Comparison of ENCODE assay signal across 9 cellular contexts in the genomic region with DNA sequence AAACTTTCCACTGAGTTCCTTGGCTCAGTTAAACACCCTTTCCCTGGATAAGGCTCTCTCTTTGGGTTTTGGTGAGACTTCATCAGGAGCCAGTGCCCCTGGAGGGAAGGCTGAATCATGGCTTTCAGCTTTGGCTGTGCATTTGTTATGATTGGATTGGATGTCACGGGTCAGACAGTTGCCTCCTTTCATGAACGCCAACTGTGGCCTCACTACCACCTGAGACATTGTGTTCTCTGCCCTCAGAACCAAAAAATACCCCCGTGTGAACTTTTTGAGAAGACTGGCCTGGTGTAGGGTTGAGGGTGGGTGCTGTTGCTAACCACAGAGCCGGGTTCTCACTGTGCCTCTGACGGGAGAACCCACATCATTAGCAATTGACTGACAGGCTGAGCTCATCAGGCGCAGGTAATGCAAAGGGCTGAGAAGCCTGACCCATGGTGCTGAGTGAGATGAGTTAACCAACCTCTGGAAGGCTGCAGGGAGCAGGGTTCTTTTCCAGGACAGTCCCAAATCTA.
DNase-seq lines count a peak whose midpoint lies in the region; ATAC-seq and TF ChIP-seq lines count a peak whose summit lies in the region.
"Had no signal": no experiment of that assay in that cellular context is flagged by ENCODE, and none has a peak within 500 bp of the region (broad histone marks: within the 10 kb centered on the region; RNA-seq: fewer than 3 reads in every experiment).

No MANE protein-coding gene starts in this region.

- no peak overlapping the region for H3K4me3 ChIP-seq in ascending aorta
- H3K4me3 ChIP-seq in naive thymus-derived CD4-positive, alpha-beta T cell (ENCODE audit: low read length), result no peak overlapping the region
- H3K4me3 ChIP-seq in trophoblast cell (ENCODE audit: low read depth, low read length), result no peak overlapping the region

- POLR2A ChIA-PET in naive thymus-derived CD4-positive, alpha-beta T cell (lab: Charles Lee), result no interaction called here

- no peak overlapping the region for H3K18ac ChIP-seq in trophoblast cell (ENCODE audit: low read length)

- ATAC-seq in GM18870 (IDR thresholded peaks at IDR 0.05; ENCODE audit: unreplicated experiment) (peak; percentile 46), HG03175 (IDR thresholded peaks at IDR 0.05; ENCODE audit: unreplicated experiment) (peak; percentile 48), GM21737 (IDR thresholded peaks at IDR 0.05; ENCODE audit: unreplicated experiment) (no peak)
- ATAC-seq in naive thymus-derived CD4-positive, alpha-beta T cell, result peak; percentile 22

- H3K79me2 ChIP-seq in trophoblast cell (ENCODE audit: control insufficient read depth, insufficient read depth, low read length, poor library complexity), result no peaks in the 10 kb centered on the region

- peaks cover 0 to 11% (median 0%) of the 10 kb centered on the region in 7 donors for H3K4me1 Mint-ChIP-seq in naive thymus-derived CD4-positive, alpha-beta T cell
- H3K4me1 Mint-ChIP-seq in activated T-helper 2 cell treated with anti-CD3 and anti-CD28 coated beads, Interferon-gamma antibody, Interleukin-2, Interleukin-4, amounts not matched to agents 10 μg/mL and 5 μg/mL and 100 μg/mL, durations not matched to agents 14 hours and 24 hours and 36 hours (ENCODE audit: low read depth), result peaks cover 2% of the 10 kb centered on the region

- H4K8ac ChIP-seq in trophoblast cell (ENCODE audit: low read depth, low read length), result no peak overlapping the region

- no peaks in the 10 kb centered on the region for H3K9me3 ChIP-seq in ascending aorta
- no peaks in the 10 kb centered on the region for H3K9me3 ChIP-seq in naive thymus-derived CD4-positive, alpha-beta T cell (ENCODE audit: control insufficient read depth in 2 of 3, low read length in 3 of 3)
- H3K9me3 ChIP-seq in trophoblast cell (ENCODE audit: insufficient read depth, low read depth, low read length), result no peaks in the 10 kb centered on the region

- no peak overlapping the region for H3K4me2 ChIP-seq in trophoblast cell (ENCODE audit: low read length)

- no peak for TF ChIP-seq CTCF in ascending aorta (IDR thresholded peaks at IDR 0.05)

- H3K4me1 ChIP-seq in ascending aorta (peaks cover 4 to 11% of the 10 kb centered on the region in 2 donors), trophoblast cell (ENCODE audit: control insufficient read depth in 1 of 2, insufficient read depth in 2 of 2, low read length in 2 of 2) (peaks cover 2 to 8% of the 10 kb centered on the region in 2 experiments)
- peaks cover 0 to 1% of the 10 kb centered on the region in 2 donors for H3K4me1 ChIP-seq in naive thymus-derived CD4-positive, alpha-beta T cell (ENCODE audit: control insufficient read depth in 2 of 2, insufficient read depth in 2 of 2, low read length in 2 of 2)

- H2BK120ac ChIP-seq in trophoblast cell (ENCODE audit: insufficient read depth, low read length, poor library complexity), result no peak overlapping the region

- no peaks in the 10 kb centered on the region for H3K79me1 ChIP-seq in trophoblast cell (ENCODE audit: low read length)

- no peak overlapping the region for H3K23ac ChIP-seq in trophoblast cell (ENCODE audit: low read length)

- CTCF ChIA-PET in naive thymus-derived CD4-positive, alpha-beta T cell (lab: Charles Lee), result no interaction called here

- H4K91ac ChIP-seq in trophoblast cell (ENCODE audit: low read depth, low read length), result no peak overlapping the region

- DNase-seq in ascending aorta (ENCODE audit: low spot score in 2 of 2) (peak; percentile 48 to 82), posterior cingulate gyrus (no peak), trophoblast cell (no peak)
- DNase-seq in naive thymus-derived CD4-positive, alpha-beta T cell, result no peak
- DNase-seq in activated T-helper 2 cell treated with anti-CD3 and anti-CD28 coated beads, Interferon-gamma antibody, Interleukin-2, Interleukin-4, amounts not matched to agents 10 μg/mL and 5 μg/mL and 100 μg/mL, durations not matched to agents 14 hours and 24 hours and 36 hours (ENCODE audit: low spot score), result no peak

- H3K4me3 Mint-ChIP-seq in naive thymus-derived CD4-positive, alpha-beta T cell, result no peak overlapping the region
- no peak overlapping the region for H3K4me3 Mint-ChIP-seq in activated T-helper 2 cell treated with anti-CD3 and anti-CD28 coated beads, Interferon-gamma antibody, Interleukin-2, Interleukin-4, amounts not matched to agents 10 μg/mL and 5 μg/mL and 100 μg/mL, durations not matched to agents 14 hours and 24 hours and 36 hours (ENCODE audit: low read depth)
- H3K4me3 Mint-ChIP-seq: dendritic cell treated with granulocyte-macrophage colony-stimulating factor and Interleukin-4, amounts not matched to agents 40 ng/mL and 50 ng/mL, for 4 days had no signal

- intact Hi-C loops in ascending aorta (cut with DNase I) (loop anchor here (10.0 kb wide), 1 partner anchor 50 kb away; no protein-coding TSS in a partner anchor), posterior cingulate gyrus (cut with DNase I) (no loop called here)
- intact Hi-C loops in naive thymus-derived CD4-positive, alpha-beta T cell (cut with micrococcal nuclease), result no loop called here
- intact Hi-C loops in activated T-helper 2 cell treated with anti-CD3 and anti-CD28 coated beads, Interferon-gamma antibody, Interleukin-2, Interleukin-4, amounts not matched to agents 10 μg/mL and 5 μg/mL and 100 μg/mL, durations not matched to agents 14 hours and 24 hours and 36 hours (cut with micrococcal nuclease), result no loop called here

- no peak overlapping the region for H2AFZ ChIP-seq in trophoblast cell (ENCODE audit: insufficient read depth, low read length, poor library complexity)

- H3K27ac ChIP-seq in ascending aorta, result peak overlapping the region; percentile 73 to 90
- no peak overlapping the region for H3K27ac ChIP-seq in naive thymus-derived CD4-positive, alpha-beta T cell (ENCODE audit: low read depth, low read length)
- no peak overlapping the region for H3K27ac ChIP-seq in trophoblast cell (ENCODE audit: low read depth, low read length)

- H3K36me3 ChIP-seq in ascending aorta (no peaks in the 10 kb centered on the region), trophoblast cell (ENCODE audit: control insufficient read depth in 1 of 2, insufficient read depth in 2 of 2, low read length in 2 of 2) (no peaks in the 10 kb centered on the region)
- no peaks in the 10 kb centered on the region for H3K36me3 ChIP-seq in naive thymus-derived CD4-positive, alpha-beta T cell (ENCODE audit: control insufficient read depth in 2 of 3, insufficient read depth in 3 of 3, low read length in 3 of 3)

- H2AK5ac ChIP-seq in trophoblast cell (ENCODE audit: low read length), result no peak overlapping the region

- H3K27me3 Mint-ChIP-seq in naive thymus-derived CD4-positive, alpha-beta T cell, result peaks cover 0 to 10% (median 5%) of the 10 kb centered on the region in 5 donors
- peaks cover 23% of the 10 kb centered on the region for H3K27me3 Mint-ChIP-seq in activated T-helper 2 cell treated with anti-CD3 and anti-CD28 coated beads, Interferon-gamma antibody, Interleukin-2, Interleukin-4, amounts not matched to agents 10 μg/mL and 5 μg/mL and 100 μg/mL, durations not matched to agents 14 hours and 24 hours and 36 hours (ENCODE audit: low read depth)
- H3K27me3 Mint-ChIP-seq: dendritic cell treated with granulocyte-macrophage colony-stimulating factor and Interleukin-4, amounts not matched to agents 40 ng/mL and 50 ng/mL, for 4 days had no signal

- no CpG with 5 or more reads among the region's 6 CpGs for WGBS in trophoblast cell (ENCODE audit: extremely low coverage, insufficient coverage, insufficient read length)

- H3K27ac Mint-ChIP-seq in naive thymus-derived CD4-positive, alpha-beta T cell, result no peak overlapping the region
- no peak overlapping the region for H3K27ac Mint-ChIP-seq in activated T-helper 2 cell treated with anti-CD3 and anti-CD28 coated beads, Interferon-gamma antibody, Interleukin-2, Interleukin-4, amounts not matched to agents 10 μg/mL and 5 μg/mL and 100 μg/mL, durations not matched to agents 14 hours and 24 hours and 36 hours
- H3K27ac Mint-ChIP-seq: dendritic cell treated with granulocyte-macrophage colony-stimulating factor and Interleukin-4, amounts not matched to agents 40 ng/mL and 50 ng/mL, for 4 days had no signal

- no peak overlapping the region for H2BK12ac ChIP-seq in trophoblast cell (ENCODE audit: low read length)

- H3K9ac ChIP-seq in trophoblast cell (ENCODE audit: low read length), result no peak overlapping the region

- peaks cover 0 to 10% (median 0%) of the 10 kb centered on the region in 5 donors for H3K36me3 Mint-ChIP-seq in naive thymus-derived CD4-positive, alpha-beta T cell
- H3K36me3 Mint-ChIP-seq in activated T-helper 2 cell treated with anti-CD3 and anti-CD28 coated beads, Interferon-gamma antibody, Interleukin-2, Interleukin-4, amounts not matched to agents 10 μg/mL and 5 μg/mL and 100 μg/mL, durations not matched to agents 14 hours and 24 hours and 36 hours (ENCODE audit: low read depth), result no peaks in the 10 kb centered on the region

- H3K27me3 ChIP-seq in ascending aorta, result no peaks in the 10 kb centered on the region
- H3K27me3 ChIP-seq in naive thymus-derived CD4-positive, alpha-beta T cell (ENCODE audit: control insufficient read depth in 2 of 2, insufficient read depth in 2 of 2, low read length in 2 of 2), result no peaks in the 10 kb centered on the region
- no peaks in the 10 kb centered on the region for H3K27me3 ChIP-seq in trophoblast cell (ENCODE audit: insufficient read depth, low read length)

- H4K12ac ChIP-seq in trophoblast cell (ENCODE audit: low read depth, low read length), result no peak overlapping the region

- H2BK5ac ChIP-seq in trophoblast cell (ENCODE audit: low read depth, low read length, poor library complexity), result no peak overlapping the region

- H3K9me3 Mint-ChIP-seq in naive thymus-derived CD4-positive, alpha-beta T cell, result peaks cover 0 to 6% (median 3%) of the 10 kb centered on the region in 11 donors
- no peaks in the 10 kb centered on the region for H3K9me3 Mint-ChIP-seq in activated T-helper 2 cell treated with anti-CD3 and anti-CD28 coated beads, Interferon-gamma antibody, Interleukin-2, Interleukin-4, amounts not matched to agents 10 μg/mL and 5 μg/mL and 100 μg/mL, durations not matched to agents 14 hours and 24 hours and 36 hours

- no peak overlapping the region for H3K4ac ChIP-seq in trophoblast cell (ENCODE audit: low read depth, low read length)

- no peak overlapping the region for H3K14ac ChIP-seq in trophoblast cell (ENCODE audit: low read length)

Comparison
In these comparisons a context has a peak if more than half of its experiments do, and no peak if none do; other contexts are left out.
1. DNase-seq: peak in ascending aorta (2 of 2); none in naive thymus-derived CD4-positive, alpha-beta T cell (0 of 9), posterior cingulate gyrus (0 of 10), trophoblast cell (0 of 2) and activated T-helper 2 cell treated with anti-CD3 and anti-CD28 coated beads, Interferon-gamma antibody, Interleukin-2, Interleukin-4, amounts not matched to agents 10 μg/mL and 5 μg/mL and 100 μg/mL, durations not matched to agents 14 hours and 24 hours and 36 hours (single experiment).
2. H3K27ac ChIP-seq: peak in ascending aorta (2 of 2); none in naive thymus-derived CD4-positive, alpha-beta T cell (single experiment) and trophoblast cell (single experiment).